12 cellular contexts compared by ENCODE assay signal in the genomic region with DNA sequence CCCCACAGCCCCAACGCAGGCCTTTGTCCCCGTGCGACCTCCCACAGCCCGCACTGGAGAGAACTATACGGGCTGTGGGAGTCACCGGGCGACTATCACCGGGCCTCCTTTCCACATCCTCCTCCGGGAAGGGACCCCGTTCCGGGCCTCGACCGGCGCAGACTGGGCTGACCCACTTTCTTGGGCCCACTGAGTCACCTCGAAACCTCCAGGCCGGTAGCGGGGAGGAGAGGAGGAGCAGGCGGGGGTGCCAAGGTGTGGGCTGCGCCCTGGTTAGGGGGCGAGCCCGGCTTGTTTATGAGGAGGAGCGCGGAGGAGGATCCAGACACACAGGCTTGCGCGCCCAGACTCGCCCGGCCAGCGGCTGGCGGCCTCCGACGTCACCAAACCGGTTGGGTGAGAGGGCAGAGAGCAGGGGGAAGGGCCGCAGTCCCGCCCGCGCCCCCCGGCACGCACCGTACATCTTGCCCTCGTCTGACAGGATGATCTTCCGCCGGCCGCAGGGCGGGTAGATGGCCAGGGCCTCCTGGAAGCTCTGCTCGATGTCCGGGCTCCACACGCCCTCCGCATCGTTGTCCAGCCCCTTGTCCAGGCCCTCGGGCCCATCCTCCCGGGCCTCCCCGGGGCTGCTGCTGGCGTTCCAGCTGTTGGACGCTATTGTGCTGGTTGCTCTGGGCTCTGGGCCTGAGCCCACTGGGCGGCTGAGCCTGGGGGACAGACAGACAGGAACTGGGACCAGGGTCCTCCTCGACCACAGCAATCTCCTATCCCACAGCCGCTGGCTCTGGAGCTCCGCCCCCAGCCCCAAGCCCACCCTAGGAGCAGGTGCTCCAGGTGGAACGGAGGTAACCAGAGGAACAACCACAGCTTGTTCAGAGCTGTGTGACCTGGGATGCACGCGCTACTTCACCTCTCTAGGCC. TPM values are rescaled to one million over a fixed set of nuclear protein-coding genes. Genes with fewer than 3 reads are reported as not detected.
DNase-seq lines count a peak whose midpoint lies in the region; ATAC-seq and TF ChIP-seq lines count a peak whose summit lies in the region.
"Had no signal": no experiment of that assay in that cellular context is flagged by ENCODE, and none has a peak within 500 bp of the region (broad histone marks: within the 10 kb centered on the region; RNA-seq: fewer than 3 reads in every experiment).

No MANE protein-coding gene starts in this region.

- POLR2A ChIA-PET in WTC11 (lab: Charles Lee): interaction anchor here (0.5 to 5.6 kb wide), 5 partner anchors 10 to 157 kb away, joined by 3 to 54 read pairs (median 3); a partner anchor contains a TSS

- no peaks in the 10 kb centered on the region for H3K27me3 ChIP-seq in right cardiac atrium (ENCODE audit: control insufficient read depth, insufficient read depth)

- intact Hi-C loops in right cardiac atrium (cut with DNase I): no loop called here

- H3K4me3 Mint-ChIP-seq in WTC11: peak overlapping the region; percentile 65
- H3K4me3 Mint-ChIP-seq in progenitor cell of endocrine pancreas (ENCODE audit: low read depth): peak overlapping the region; percentile 44
- H3K4me3 Mint-ChIP-seq: CD4-positive, alpha-beta memory T cell had no signal

- peaks cover 52% of the 10 kb centered on the region for H3K4me1 Mint-ChIP-seq in WTC11
- H3K4me1 Mint-ChIP-seq in progenitor cell of endocrine pancreas (ENCODE audit: low read depth): peaks cover 31% of the 10 kb centered on the region

- DNase-seq in DMS79 treated with DMSO at 0.1 percent for 48 hours (lab: John Stamatoyannopoulos, UW) (peak; percentile 91), WTC11 (ENCODE audit: low spot score) (peak; percentile 90), right cardiac atrium (peak; percentile 71 to 89 (median 86)), progenitor cell of endocrine pancreas (ENCODE audit: low spot score, unreplicated experiment) (peak; percentile 69), GM03348 (ENCODE audit: low spot score) (no peak), NCI-H2196 (lab: John Stamatoyannopoulos, UW; ENCODE audit: unreplicated experiment) (no peak)
- DNase-seq: Karpas-422; stimulated activated naive CD8-positive, alpha-beta T cell treated with anti-CD3 and anti-CD28 coated beads, Interleukin-15, Interleukin-2, amounts not matched to agents 100 U/mL and 50 U/mL, for 24 hours had no signal

- H3K36me3 Mint-ChIP-seq in WTC11: peaks cover 8% of the 10 kb centered on the region; the same call in 1 of the 2 replicates
- peaks cover 5% of the 10 kb centered on the region for H3K36me3 Mint-ChIP-seq in progenitor cell of endocrine pancreas (ENCODE audit: insufficient read depth)
- H3K36me3 Mint-ChIP-seq: CD4-positive, alpha-beta memory T cell had no signal

- H3K27me3 Mint-ChIP-seq in WTC11 (ENCODE audit: low read depth): no peaks in the 10 kb centered on the region
- H3K27me3 Mint-ChIP-seq in progenitor cell of endocrine pancreas: no peaks in the 10 kb centered on the region
- H3K27me3 Mint-ChIP-seq: CD4-positive, alpha-beta memory T cell had no signal

- no peak overlapping the region for H3K4me3 ChIP-seq in right cardiac atrium (ENCODE audit: low read length)

- no peak for TF ChIP-seq CTCF in WTC11 (IDR thresholded peaks at IDR 0.05)
- no peak for TF ChIP-seq CTCF in progenitor cell of endocrine pancreas (IDR thresholded peaks at IDR 0.05; ENCODE audit: unreplicated experiment)

- H3K27ac Mint-ChIP-seq in WTC11 (peak overlapping the region; percentile 100), progenitor cell of endocrine pancreas (peak overlapping the region; percentile 89)

- WGBS in right cardiac atrium: 53% methylated on average over 61 of the region's 61 CpGs

- ATAC-seq in WTC11 (peak; percentile 33), right cardiac atrium (peak; percentile 28 to 49), GM18867 (IDR thresholded peaks at IDR 0.05; ENCODE audit: unreplicated experiment) (no peak), GM18868 (IDR thresholded peaks at IDR 0.05; ENCODE audit: unreplicated experiment) (no peak)
- ATAC-seq: stimulated activated naive CD8-positive, alpha-beta T cell treated with anti-CD3 and anti-CD28 coated beads, Interleukin-15, Interleukin-2, amounts not matched to agents 100 U/mL and 50 U/mL, for 24 hours had no signal

- no peaks in the 10 kb centered on the region for H3K9me3 Mint-ChIP-seq in WTC11
- H3K9me3 Mint-ChIP-seq in progenitor cell of endocrine pancreas (ENCODE audit: low read depth): no peaks in the 10 kb centered on the region
- H3K9me3 Mint-ChIP-seq: CD4-positive, alpha-beta memory T cell had no signal

- peak overlapping the region; percentile 1 for H3K27ac ChIP-seq in right cardiac atrium (ENCODE audit: low read length)

- H3K9me3 ChIP-seq in right cardiac atrium (ENCODE audit: control insufficient read depth, low read length): no peaks in the 10 kb centered on the region

- H3K4me1 ChIP-seq in right cardiac atrium (ENCODE audit: control insufficient read depth, insufficient read depth, low read length): peaks cover 11% of the 10 kb centered on the region

- CTCF ChIA-PET in WTC11 (lab: Charles Lee): interaction anchor here (0.8 to 2.0 kb wide), 6 partner anchors 10 to 36 kb away, joined by 3 to 9 read pairs (median 5); a partner anchor contains a TSS

TF ChIP-seq in WTC11, 78 proteins besides CTCF, POLR2A, EP300 and RAD21 (continues in another document):
- TF ChIP-seq FOXK1 (CRISPR knock-in tag; IDR thresholded peaks at IDR 0.05) (peak; percentile 77), FOXJ3 (CRISPR knock-in tag; IDR thresholded peaks at IDR 0.05; ENCODE audit: borderline replicate concordance) (no peak), TEAD4 (CRISPR knock-in tag; IDR thresholded peaks at IDR 0.05) (no peak), CREM (CRISPR knock-in tag; IDR thresholded peaks at IDR 0.05) (peak; percentile 31; the same call in 1 of the 2 replicates), ZNF138 (CRISPR knock-in tag; conservative IDR thresholded peaks at IDR 0.05) (0 out of 2 replicates have a peak, but pooled peaks have one; percentile 43)
- TF ChIP-seq, protein P1, sequence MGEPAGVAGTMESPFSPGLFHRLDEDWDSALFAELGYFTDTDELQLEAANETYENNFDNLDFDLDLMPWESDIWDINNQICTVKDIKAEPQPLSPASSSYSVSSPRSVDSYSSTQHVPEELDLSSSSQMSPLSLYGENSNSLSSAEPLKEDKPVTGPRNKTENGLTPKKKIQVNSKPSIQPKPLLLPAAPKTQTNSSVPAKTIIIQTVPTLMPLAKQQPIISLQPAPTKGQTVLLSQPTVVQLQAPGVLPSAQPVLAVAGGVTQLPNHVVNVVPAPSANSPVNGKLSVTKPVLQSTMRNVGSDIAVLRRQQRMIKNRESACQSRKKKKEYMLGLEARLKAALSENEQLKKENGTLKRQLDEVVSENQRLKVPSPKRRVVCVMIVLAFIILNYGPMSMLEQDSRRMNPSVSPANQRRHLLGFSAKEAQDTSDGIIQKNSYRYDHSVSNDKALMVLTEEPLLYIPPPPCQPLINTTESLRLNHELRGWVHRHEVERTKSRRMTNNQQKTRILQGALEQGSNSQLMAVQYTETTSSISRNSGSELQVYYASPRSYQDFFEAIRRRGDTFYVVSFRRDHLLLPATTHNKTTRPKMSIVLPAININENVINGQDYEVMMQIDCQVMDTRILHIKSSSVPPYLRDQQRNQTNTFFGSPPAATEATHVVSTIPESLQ (CRISPR knock-in tag; IDR thresholded peaks at IDR 0.05): no peak
- TF ChIP-seq, protein P2, sequence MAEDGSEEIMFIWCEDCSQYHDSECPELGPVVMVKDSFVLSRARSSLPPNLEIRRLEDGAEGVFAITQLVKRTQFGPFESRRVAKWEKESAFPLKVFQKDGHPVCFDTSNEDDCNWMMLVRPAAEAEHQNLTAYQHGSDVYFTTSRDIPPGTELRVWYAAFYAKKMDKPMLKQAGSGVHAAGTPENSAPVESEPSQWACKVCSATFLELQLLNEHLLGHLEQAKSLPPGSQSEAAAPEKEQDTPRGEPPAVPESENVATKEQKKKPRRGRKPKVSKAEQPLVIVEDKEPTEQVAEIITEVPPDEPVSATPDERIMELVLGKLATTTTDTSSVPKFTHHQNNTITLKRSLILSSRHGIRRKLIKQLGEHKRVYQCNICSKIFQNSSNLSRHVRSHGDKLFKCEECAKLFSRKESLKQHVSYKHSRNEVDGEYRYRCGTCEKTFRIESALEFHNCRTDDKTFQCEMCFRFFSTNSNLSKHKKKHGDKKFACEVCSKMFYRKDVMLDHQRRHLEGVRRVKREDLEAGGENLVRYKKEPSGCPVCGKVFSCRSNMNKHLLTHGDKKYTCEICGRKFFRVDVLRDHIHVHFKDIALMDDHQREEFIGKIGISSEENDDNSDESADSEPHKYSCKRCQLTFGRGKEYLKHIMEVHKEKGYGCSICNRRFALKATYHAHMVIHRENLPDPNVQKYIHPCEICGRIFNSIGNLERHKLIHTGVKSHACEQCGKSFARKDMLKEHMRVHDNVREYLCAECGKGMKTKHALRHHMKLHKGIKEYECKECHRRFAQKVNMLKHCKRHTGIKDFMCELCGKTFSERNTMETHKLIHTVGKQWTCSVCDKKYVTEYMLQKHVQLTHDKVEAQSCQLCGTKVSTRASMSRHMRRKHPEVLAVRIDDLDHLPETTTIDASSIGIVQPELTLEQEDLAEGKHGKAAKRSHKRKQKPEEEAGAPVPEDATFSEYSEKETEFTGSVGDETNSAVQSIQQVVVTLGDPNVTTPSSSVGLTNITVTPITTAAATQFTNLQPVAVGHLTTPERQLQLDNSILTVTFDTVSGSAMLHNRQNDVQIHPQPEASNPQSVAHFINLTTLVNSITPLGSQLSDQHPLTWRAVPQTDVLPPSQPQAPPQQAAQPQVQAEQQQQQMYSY (CRISPR knock-in tag; IDR thresholded peaks at IDR 0.05): peak; percentile 43; the same call in 1 of the 2 replicates
- TF ChIP-seq, protein P3, sequence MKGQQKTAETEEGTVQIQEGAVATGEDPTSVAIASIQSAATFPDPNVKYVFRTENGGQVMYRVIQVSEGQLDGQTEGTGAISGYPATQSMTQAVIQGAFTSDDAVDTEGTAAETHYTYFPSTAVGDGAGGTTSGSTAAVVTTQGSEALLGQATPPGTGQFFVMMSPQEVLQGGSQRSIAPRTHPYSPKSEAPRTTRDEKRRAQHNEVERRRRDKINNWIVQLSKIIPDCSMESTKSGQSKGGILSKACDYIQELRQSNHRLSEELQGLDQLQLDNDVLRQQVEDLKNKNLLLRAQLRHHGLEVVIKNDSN (CRISPR knock-in tag; IDR thresholded peaks at IDR 0.05): no peak

RNA-seq across cellular contexts. Expression of a gene that starts 10.6 kb away (rescaled TPM):
- total RNA-seq in WTC11 (2021) (32.0 to 34.3 TPM (median 33.9 TPM) in 3 replicates), right cardiac atrium (10 to 100 TPM; 27.0 to 50.1 (median 38.2) TPM), progenitor cell of endocrine pancreas (42.5 and 43.4 TPM in 2 replicates)
- 27.1 TPM for polyA plus RNA-seq in right cardiac atrium

RNA-seq across cellular contexts. Expression of a gene that starts 18.1 kb away (rescaled TPM):
- 1,829 to 2,044 TPM (median 2,031 TPM) in 3 replicates for total RNA-seq in WTC11 (2021)
- 100 to 1,000 TPM; 608 to 717 (median 617) TPM for total RNA-seq in right cardiac atrium
- 672 TPM for polyA plus RNA-seq in right cardiac atrium
- 1,416 and 1,451 TPM in 2 replicates for total RNA-seq in progenitor cell of endocrine pancreas

RNA-seq across cellular contexts. Expression of a gene that starts 26.4 kb away (rescaled TPM):
- 2.9 to 4.3 TPM (median 3.4 TPM) in 3 replicates for total RNA-seq in WTC11 (2021)
- under 1 TPM in 2 of 4 donors, not detected in 2; 0.29 to 0.54 TPM for total RNA-seq in right cardiac atrium
- polyA plus RNA-seq in right cardiac atrium: 0.34 TPM
- total RNA-seq in progenitor cell of endocrine pancreas: 0.22 TPM in 2 replicates
- total RNA-seq: CD4-positive, alpha-beta memory T cell had no signal
- polyA plus RNA-seq: CD4-positive, alpha-beta memory T cell; neural cell had no signal

RNA-seq across cellular contexts. Expression of a gene that starts 34.1 kb away (rescaled TPM):
- total RNA-seq in WTC11 (2021) (15.7 to 22.3 TPM (median 17.6 TPM) in 3 replicates), right cardiac atrium (1 to 10 TPM; 1.3 to 4.7 (median 3.1) TPM), progenitor cell of endocrine pancreas (9.3 and 10.6 TPM in 2 replicates)
- 2.0 TPM for polyA plus RNA-seq in right cardiac atrium

Comparison
In these comparisons a context has a peak if more than half of its experiments do, and no peak if none do; other contexts are left out.
1. DNase-seq: peak in DMS79 treated with DMSO at 0.1 percent for 48 hours (single experiment), WTC11 (single experiment), right cardiac atrium (3 of 3) and progenitor cell of endocrine pancreas (single experiment); none in GM03348 (single experiment) and NCI-H2196 (single experiment).
2. ATAC-seq: peak in WTC11 (single experiment) and right cardiac atrium (2 of 2); none in GM18867 (single experiment) and GM18868 (single experiment).